ENCODE assay signal across 19 cellular contexts in the genomic region with DNA sequence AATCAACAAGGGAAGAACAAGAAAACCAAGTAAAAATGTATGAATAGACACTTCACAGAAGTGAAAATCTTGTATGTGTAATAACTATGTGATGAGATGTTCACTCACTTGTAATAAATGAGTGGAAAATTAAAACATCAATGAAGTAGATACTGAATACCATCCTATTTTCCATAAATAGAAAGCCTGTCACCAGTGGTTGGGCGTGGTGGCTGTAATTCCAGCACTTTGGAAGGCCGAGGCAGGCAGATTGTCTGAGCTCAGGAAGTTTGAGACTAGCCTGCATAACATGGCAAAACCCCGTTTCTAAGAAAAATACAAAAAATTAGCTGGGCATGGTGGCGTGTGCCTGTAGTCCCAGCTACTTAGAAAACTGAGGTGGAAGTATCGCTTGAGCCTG. TPM values are rescaled to one million over a fixed set of nuclear protein-coding genes. Genes with fewer than 3 reads are reported as not detected.
"Had no signal": no experiment of that assay in that cellular context is flagged by ENCODE, and none has a peak within 500 bp of the region (broad histone marks: within the 10 kb centered on the region; RNA-seq: fewer than 3 reads in every experiment).

No MANE protein-coding gene starts in this region.

- H3K4me1 ChIP-seq: left lung, lower lobe of right lung had no signal

- H3K27ac ChIP-seq: heart right ventricle, left lung, lower lobe of right lung had no signal

- FAIRE-seq: frontal cortex, islet of Langerhans had no signal

- H3K36me3 ChIP-seq: heart right ventricle, left lung, lower lobe of right lung, thoracic aorta had no signal

- H3K9me3 ChIP-seq: lower lobe of right lung, thoracic aorta had no signal

- H3K27me3 ChIP-seq: heart right ventricle, left lung had no signal

- DNase-seq: effector memory CD8-positive, alpha-beta T cell; erythroblast; heart right ventricle; hypothalamus; left lung; lower lobe of right lung; naive thymus-derived CD4-positive, alpha-beta T cell; nephron progenitor cell; stimulated activated CD4-positive, alpha-beta T cell treated with anti-CD3 and anti-CD28 coated beads, Interleukin-2, amount 100 ng/mL, for 24 hours; stimulated activated CD4-positive, alpha-beta T cell treated with anti-CD3 and anti-CD28 coated beads, Interleukin-4, amount 100 ng/mL, for 4 hours; stimulated activated naive B cell treated with anti-CD40 and anti-IgM and Interleukin-4, amounts not matched to agents 10 μg/mL and 1 μg/mL and 100 μg/mL, for 72 hours; stimulated activated naive CD8-positive, alpha-beta T cell treated with anti-CD3 and anti-CD28 coated beads, Interleukin-15, amount 100 ng/mL, for 72 hours; trophoblast cell had no signal

- H3K4me3 ChIP-seq: heart right ventricle, left lung, lower lobe of right lung, skin epidermis, thoracic aorta had no signal

- ATAC-seq: effector memory CD8-positive, alpha-beta T cell; heart right ventricle; left lung; lower lobe of right lung; naive thymus-derived CD4-positive, alpha-beta T cell; sciatic nerve; stimulated activated naive B cell treated with anti-CD40 and anti-IgM and Interleukin-4, amounts not matched to agents 10 μg/mL and 1 μg/mL and 100 μg/mL, for 72 hours; stimulated activated naive CD8-positive, alpha-beta T cell treated with anti-CD3 and anti-CD28 coated beads, Interleukin-15, amount 100 ng/mL, for 72 hours had no signal

RNA-seq across cellular contexts. Expression of gene SOD3, which starts 53.5 kb away (rescaled TPM):
- total RNA-seq: frontal cortex; naive thymus-derived CD4-positive, alpha-beta T cell; pulmonary artery endothelial cell had no signal
- polyA plus RNA-seq: naive thymus-derived CD4-positive, alpha-beta T cell had no signal
